In the genomic region with DNA sequence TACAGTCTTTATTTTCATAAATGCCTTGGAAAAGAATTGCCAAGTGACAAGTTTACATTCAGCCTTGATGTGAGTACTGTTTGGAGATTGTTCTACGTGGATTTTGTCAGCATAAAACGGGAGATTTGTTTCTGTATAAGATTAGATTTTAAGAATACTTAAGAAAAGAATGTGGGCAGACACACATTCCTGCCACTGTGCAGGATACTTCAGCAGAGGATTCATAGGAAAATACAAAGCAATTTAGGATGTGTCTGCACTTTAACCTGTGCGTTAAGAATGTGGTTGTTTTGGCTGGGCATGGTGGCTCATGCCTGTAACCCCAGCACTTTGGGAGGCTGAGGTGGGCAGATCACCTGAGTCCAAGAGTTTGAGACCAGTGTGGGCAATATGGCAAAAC, we compare ENCODE assay signal across 18 cellular contexts.
"Had no signal": no experiment of that assay in that cellular context is flagged by ENCODE, and none has a peak within 500 bp of the region (broad histone marks: within the 10 kb centered on the region; RNA-seq: fewer than 3 reads in every experiment).

No MANE protein-coding gene starts in this region.

- H3K27me3 Mint-ChIP-seq: activated B cell treated with CpG ODN at 0.5 μM for 24 hours; activated naive CD8-positive, alpha-beta T cell; naive thymus-derived CD8-positive, alpha-beta T cell; stimulated activated naive CD8-positive, alpha-beta T cell treated with anti-CD3 and anti-CD28 coated beads, Interleukin-15, Interleukin-2, amounts not matched to agents 100 ng/mL and 50 ng/mL, for 24 hours had no signal

- H3K27ac Mint-ChIP-seq: activated B cell treated with CpG ODN at 0.5 μM for 24 hours; activated naive CD8-positive, alpha-beta T cell; stimulated activated naive CD8-positive, alpha-beta T cell treated with anti-CD3 and anti-CD28 coated beads, Interleukin-15, Interleukin-2, amounts not matched to agents 100 ng/mL and 50 ng/mL, for 24 hours had no signal

- H3K4me3 ChIP-seq: coronary artery, psoas muscle had no signal

- H3K9me3 ChIP-seq: psoas muscle had no signal

- DNase-seq: activated B cell treated with CpG ODN at 0.5 μM for 24 hours; activated CD4-positive, alpha-beta T cell treated with anti-CD3 and anti-CD28 coated beads, Interleukin-2, amount 50 U/mL, for 1 hour; activated effector memory CD4-positive, alpha-beta T cell treated with anti-CD3 and anti-CD28 coated beads, Interleukin-2, amount 50 U/mL, for 16 hours; activated T-cell treated with anti-CD3 and anti-CD28 coated beads, Interleukin-2, amount 50 U/mL, for 1 hour; anterior cingulate cortex; effector CD8-positive, alpha-beta T cell; glutamatergic neuron; mammary epithelial cell; naive thymus-derived CD8-positive, alpha-beta T cell; occipital lobe; psoas muscle; stimulated activated CD4-positive, alpha-beta T cell treated with anti-CD3 and anti-CD28 coated beads, Interleukin-2, amount 100 ng/mL, for 24 hours; T-helper 1 cell had no signal

- H3K4me3 Mint-ChIP-seq: activated B cell treated with CpG ODN at 0.5 μM for 24 hours; activated naive CD8-positive, alpha-beta T cell; naive thymus-derived CD8-positive, alpha-beta T cell; stimulated activated naive CD8-positive, alpha-beta T cell treated with anti-CD3 and anti-CD28 coated beads, Interleukin-15, Interleukin-2, amounts not matched to agents 100 ng/mL and 50 ng/mL, for 24 hours had no signal

- H3K4me1 ChIP-seq: psoas muscle had no signal

- H3K9me3 Mint-ChIP-seq: activated B cell treated with CpG ODN at 0.5 μM for 24 hours; naive thymus-derived CD8-positive, alpha-beta T cell; stimulated activated naive CD8-positive, alpha-beta T cell treated with anti-CD3 and anti-CD28 coated beads, Interleukin-15, Interleukin-2, amounts not matched to agents 100 ng/mL and 50 ng/mL, for 24 hours had no signal

- ATAC-seq: naive thymus-derived CD8-positive, alpha-beta T cell; psoas muscle; sciatic nerve had no signal

- H3K27ac ChIP-seq: coronary artery, epithelial cell of prostate, psoas muscle had no signal
